18 cellular contexts compared by ENCODE assay signal in the genomic region with DNA sequence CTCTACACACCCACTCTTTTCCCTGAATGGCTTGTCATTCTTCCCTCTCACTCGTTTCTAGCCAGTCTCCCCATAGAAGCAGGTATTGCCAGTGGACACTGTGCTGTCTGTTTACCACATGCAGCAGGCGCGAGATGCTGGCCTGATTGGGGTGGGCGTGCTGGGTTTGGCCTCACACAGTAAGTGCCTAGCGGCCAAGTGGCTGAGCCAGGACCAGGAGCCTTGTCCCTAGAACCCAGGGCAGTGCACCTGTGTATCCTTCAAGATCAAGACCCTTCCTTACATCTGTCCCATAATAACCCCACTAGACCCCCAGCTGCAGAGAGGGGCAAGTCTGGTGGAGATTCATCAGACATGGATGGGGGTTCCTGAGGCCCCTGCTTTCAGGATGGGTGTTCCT.
A peak's percentile ranks its signal among the peaks of the same experiment; 100 is the strongest.
DNase-seq lines count a peak whose midpoint lies in the region; ATAC-seq and TF ChIP-seq lines count a peak whose summit lies in the region.
"Had no signal": no experiment of that assay in that cellular context is flagged by ENCODE, and none has a peak within 500 bp of the region (broad histone marks: within the 10 kb centered on the region; RNA-seq: fewer than 3 reads in every experiment).

No MANE protein-coding gene starts in this region.

- H3K4me1 ChIP-seq in esophagus muscularis mucosa (no peaks in the 10 kb centered on the region), lung (ENCODE audit: control insufficient read depth in 2 of 2, insufficient read depth in 2 of 2, low read length in 2 of 2) (no peaks in the 10 kb centered on the region)
- H3K4me1 ChIP-seq: Caco-2 had no signal

- H3K27ac ChIP-seq in esophagus muscularis mucosa (replicated peaks in 1 of 4) (no peak overlapping the region), lung (ENCODE audit: low read depth in 1 of 2, low read length in 1 of 2) (no peak overlapping the region)
- H3K27ac ChIP-seq: BLaER1, C4-2B had no signal

- H3K27me3 ChIP-seq in esophagus muscularis mucosa (peaks cover 0 to 11% (median 0%) of the 10 kb centered on the region in 4 donors), lung (ENCODE audit: control insufficient read depth, insufficient read depth) (no peaks in the 10 kb centered on the region)
- H3K27me3 ChIP-seq: BLaER1 had no signal

- H3K36me3 ChIP-seq in esophagus muscularis mucosa (no peaks in the 10 kb centered on the region), lung (ENCODE audit: control insufficient read depth in 2 of 2, insufficient read depth in 2 of 2, low read length in 2 of 2) (no peaks in the 10 kb centered on the region)
- H3K36me3 ChIP-seq: BLaER1 had no signal

- ATAC-seq in lung (ENCODE audit: insufficient read depth, low FRiP score) (no peak), HG02970 (IDR thresholded peaks at IDR 0.05; ENCODE audit: low FRiP score, unreplicated experiment) (no peak)
- ATAC-seq: CD8-positive, alpha-beta T cell; GM23338; HCT116 had no signal

- no peak for TF ChIP-seq EP300 in esophagus muscularis mucosa (IDR thresholded peaks at IDR 0.05)

- TF ChIP-seq CTCF in esophagus muscularis mucosa (IDR thresholded peaks at IDR 0.05) (no peak), lung (IDR thresholded peaks at IDR 0.05; ENCODE audit: control extremely low read depth, extremely low read depth) (no peak)

- peaks cover 0 to 14% (median 3%) of the 10 kb centered on the region in 4 donors for H3K9me3 ChIP-seq in esophagus muscularis mucosa
- peaks cover 0 to 10% of the 10 kb centered on the region in 2 donors for H3K9me3 ChIP-seq in lung (ENCODE audit: control insufficient read depth in 2 of 2, insufficient read depth in 1 of 2, low read length in 1 of 2)
- H3K9me3 ChIP-seq: Caco-2 had no signal

- WGBS in esophagus muscularis mucosa: 75% methylated on average over 4 of the region's 5 CpGs
- 80 to 84% methylated on average over 5 of the region's 5 CpGs for WGBS in lung, 2 donors

- no peak for TF ChIP-seq POLR2A in esophagus muscularis mucosa (IDR thresholded peaks at IDR 0.05; ENCODE audit: low read depth)

- H3K4me3 ChIP-seq in esophagus muscularis mucosa: no peak overlapping the region
- H3K4me3 ChIP-seq in lung: no peak overlapping the region
- H3K4me3 ChIP-seq: BLaER1, GM23338 had no signal

- intact Hi-C loops in esophagus muscularis mucosa (cut with DNase I): no loop called here

- DNase-seq in AG20443 (ENCODE audit: low spot score) (peak; percentile 1), esophagus muscularis mucosa (ENCODE audit: extremely low spot score) (peak; percentile 80), lung (ENCODE audit: low spot score) (peak; percentile 22), ureter (ENCODE audit: low spot score) (peak; percentile 18), HPDE6-E6E7 (ENCODE audit: extremely low spot score) (no peak)
- DNase-seq in stimulated activated CD4-positive, alpha-beta T cell treated with anti-CD3 and anti-CD28 coated beads, Interleukin-2, amount 100 ng/mL, for 24 hours: no peak
- DNase-seq in stimulated activated CD4-positive, alpha-beta T cell treated with anti-CD3 and anti-CD28 coated beads, Interleukin-2, amount 100 ng/mL, for 48 hours: no peak
- DNase-seq: Caco-2; CD4-positive, CD25-positive, alpha-beta regulatory T cell; CD8-positive, alpha-beta T cell; DMS153; DND-41; H9 had no signal

Comparison
In these comparisons a context has a peak if more than half of its experiments do, and no peak if none do; other contexts are left out.
1. DNase-seq: peak in AG20443 (single experiment), esophagus muscularis mucosa (single experiment), lung (single experiment) and ureter (single experiment); none in stimulated activated CD4-positive, alpha-beta T cell treated with anti-CD3 and anti-CD28 coated beads, Interleukin-2, amount 100 ng/mL, for 24 hours (0 of 2), stimulated activated CD4-positive, alpha-beta T cell treated with anti-CD3 and anti-CD28 coated beads, Interleukin-2, amount 100 ng/mL, for 48 hours (0 of 2) and HPDE6-E6E7 (single experiment).